Comparison of ENCODE assay signal across 14 cellular contexts in the genomic region with DNA sequence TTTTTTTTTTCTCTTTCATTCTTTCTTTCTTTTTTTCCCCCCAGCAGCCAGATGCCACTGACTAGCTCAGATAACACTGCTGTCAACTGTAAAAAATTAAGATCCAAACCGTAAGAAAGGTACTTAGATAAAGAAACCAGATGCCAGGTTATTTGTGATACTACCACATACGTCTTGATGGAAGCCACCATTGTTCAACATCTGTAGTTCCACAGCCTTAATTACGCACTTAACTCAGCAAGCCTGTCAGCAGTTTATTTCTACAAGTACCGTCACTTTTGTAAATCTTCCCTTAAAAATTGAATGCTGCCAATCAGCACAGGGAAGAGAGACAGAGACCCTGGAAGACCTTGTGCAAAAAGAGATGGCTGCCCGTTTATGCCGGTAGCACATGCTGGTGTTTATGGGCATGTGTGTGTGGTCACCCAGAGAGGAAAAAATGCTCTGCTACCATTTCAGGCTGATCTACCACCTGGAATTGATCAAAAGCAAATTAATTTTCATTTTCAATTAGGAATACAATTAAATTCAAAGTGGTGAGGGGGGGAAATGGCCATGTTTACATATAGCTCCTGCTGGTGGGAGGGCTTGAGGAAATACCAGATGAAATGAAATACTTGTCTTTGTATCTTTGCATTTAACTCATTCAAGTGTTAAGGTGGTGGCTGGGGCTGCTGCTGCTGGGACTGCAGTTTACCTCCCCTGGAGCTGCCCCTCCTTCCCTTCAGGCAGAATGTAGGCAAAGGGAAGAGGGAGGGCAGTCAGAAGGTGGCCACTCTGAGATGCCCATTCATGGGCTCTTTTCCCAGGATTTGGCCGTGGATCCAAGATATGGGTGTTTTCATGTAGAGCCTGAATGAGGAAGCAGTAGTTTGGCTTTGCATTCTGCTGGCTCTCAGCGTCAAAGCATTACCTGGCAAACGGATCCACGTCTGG.
DNase-seq lines count a peak whose midpoint lies in the region; ATAC-seq and TF ChIP-seq lines count a peak whose summit lies in the region.
"Had no signal": no experiment of that assay in that cellular context is flagged by ENCODE, and none has a peak within 500 bp of the region (broad histone marks: within the 10 kb centered on the region; RNA-seq: fewer than 3 reads in every experiment).

No MANE protein-coding gene starts in this region.

- 98 to 99% methylated on average over 10 of the region's 10 CpGs for WGBS in GM23248 (ENCODE audit: low coverage in 1 of 2, low lambda C conversion rate in 2 of 2, missing lambda C conversion rate in 2 of 2), 2 experiments

- H4K20me1 ChIP-seq in DND-41 (ENCODE audit: insufficient read depth, low read length) (no peaks in the 10 kb centered on the region), GM23248 (ENCODE audit: insufficient read depth) (no peaks in the 10 kb centered on the region)

- TF ChIP-seq CTCF in DND-41 (IDR thresholded peaks at IDR 0.05; ENCODE audit: borderline replicate concordance, extremely low read depth, low read length, poor library complexity, severe bottlenecking), result no peak

- H3K9me3 ChIP-seq in DND-41 (ENCODE audit: insufficient read depth, low read length, severe bottlenecking), result no peaks in the 10 kb centered on the region
- no peaks in the 10 kb centered on the region for H3K9me3 ChIP-seq in GM23248 (ENCODE audit: low read depth)
- H3K9me3 ChIP-seq: testis had no signal

- H3K36me3 ChIP-seq in DND-41 (ENCODE audit: insufficient read depth, low read length) (no peaks in the 10 kb centered on the region), GM23248 (ENCODE audit: low read depth) (no peaks in the 10 kb centered on the region)

- H3K4me3 ChIP-seq in DND-41 (ENCODE audit: low read depth in 1 of 2, low read length in 2 of 2), result peak overlapping the region in 1 of 2 experiments; percentile 3; a peak in 1 of 4 replicates
- no peak overlapping the region for H3K4me3 ChIP-seq in Jurkat, Clone E6-1 (ENCODE audit: low read length)
- no peak overlapping the region for H3K4me3 ChIP-seq in GM23248
- H3K4me3 ChIP-seq: testis had no signal

- in situ Hi-C loops in GM23248 (cut with MboI), result no loop called here

- peak overlapping the region; percentile 48 for H3K4me2 ChIP-seq in DND-41 (ENCODE audit: insufficient read depth, low read length)
- H3K4me2 ChIP-seq in GM23248 (ENCODE audit: unreplicated experiment), result no peak overlapping the region

- H2AFZ ChIP-seq in DND-41 (ENCODE audit: low read depth, low read length), result peak overlapping the region; percentile 57
- no peak overlapping the region for H2AFZ ChIP-seq in GM23248

- DNase-seq in DND-41, result peak; percentile 52
- DNase-seq in Jurkat, Clone E6-1 (ENCODE audit: low read depth, low spot score), result peak; percentile 46
- peak; percentile 84 for DNase-seq in NCI-H69 (lab: John Stamatoyannopoulos, UW)
- peak; percentile 36 for DNase-seq in iPS-NIHi11 (ENCODE audit: low spot score)
- DNase-seq in HuH-7 (ENCODE audit: low spot score), result no peak
- no peak for DNase-seq in GM23248
- DNase-seq in stimulated activated CD4-positive, alpha-beta T cell treated with anti-CD3 and anti-CD28 coated beads, Interleukin-1b, Interleukin-23, amount 100 ng/mL, for 48 hours, result no peak
- DNase-seq: IMR-90; islet precursor cell; NCI-H774; occipital lobe; stimulated activated CD4-positive, alpha-beta T cell treated with anti-CD3 and anti-CD28 coated beads, Interleukin-4, amount 100 ng/mL, for 1 hour; testis had no signal

- no peaks in the 10 kb centered on the region for H3K9me2 ChIP-seq in GM23248 (ENCODE audit: insufficient read depth)

- no peak for ATAC-seq in DND-41 (ENCODE audit: insufficient read depth, low read depth)
- no peak for ATAC-seq in GM18907 (IDR thresholded peaks at IDR 0.05; ENCODE audit: unreplicated experiment)

- H3K27me3 ChIP-seq in DND-41 (ENCODE audit: insufficient read depth, low read length, poor library complexity) (no peaks in the 10 kb centered on the region), GM23248 (replicated peaks; ENCODE audit: insufficient read depth) (no peaks in the 10 kb centered on the region)
- H3K27me3 ChIP-seq: testis had no signal

- H3K27ac ChIP-seq in DND-41 (ENCODE audit: low read length) (peak overlapping the region; percentile 100), GM23248 (no peak overlapping the region)
- H3K27ac ChIP-seq: testis had no signal

- H3F3A ChIP-seq in GM23248 (ENCODE audit: insufficient read depth), result no peaks in the 10 kb centered on the region

- peak overlapping the region; percentile 70 for H3K9ac ChIP-seq in DND-41 (ENCODE audit: low read depth, low read length)
- no peak overlapping the region for H3K9ac ChIP-seq in GM23248

- H3K79me2 ChIP-seq in DND-41 (ENCODE audit: insufficient read depth, low read length) (no peaks in the 10 kb centered on the region), GM23248 (ENCODE audit: insufficient read depth) (no peaks in the 10 kb centered on the region)

- peaks cover 63% of the 10 kb centered on the region for H3K4me1 ChIP-seq in DND-41 (ENCODE audit: insufficient read depth, low read length)
- no peaks in the 10 kb centered on the region for H3K4me1 ChIP-seq in GM23248 (ENCODE audit: insufficient read depth)
- H3K4me1 ChIP-seq: testis had no signal

Comparison
In these comparisons a context has a peak if more than half of its experiments do, and no peak if none do; other contexts are left out.
1. DNase-seq: peak in DND-41 (single experiment), Jurkat, Clone E6-1 (single experiment), NCI-H69 (single experiment) and iPS-NIHi11 (single experiment); none in HuH-7 (single experiment), GM23248 (single experiment) and stimulated activated CD4-positive, alpha-beta T cell treated with anti-CD3 and anti-CD28 coated beads, Interleukin-1b, Interleukin-23, amount 100 ng/mL, for 48 hours (single experiment).